1 cellular context compared by ENCODE assay signal in the genomic region with DNA sequence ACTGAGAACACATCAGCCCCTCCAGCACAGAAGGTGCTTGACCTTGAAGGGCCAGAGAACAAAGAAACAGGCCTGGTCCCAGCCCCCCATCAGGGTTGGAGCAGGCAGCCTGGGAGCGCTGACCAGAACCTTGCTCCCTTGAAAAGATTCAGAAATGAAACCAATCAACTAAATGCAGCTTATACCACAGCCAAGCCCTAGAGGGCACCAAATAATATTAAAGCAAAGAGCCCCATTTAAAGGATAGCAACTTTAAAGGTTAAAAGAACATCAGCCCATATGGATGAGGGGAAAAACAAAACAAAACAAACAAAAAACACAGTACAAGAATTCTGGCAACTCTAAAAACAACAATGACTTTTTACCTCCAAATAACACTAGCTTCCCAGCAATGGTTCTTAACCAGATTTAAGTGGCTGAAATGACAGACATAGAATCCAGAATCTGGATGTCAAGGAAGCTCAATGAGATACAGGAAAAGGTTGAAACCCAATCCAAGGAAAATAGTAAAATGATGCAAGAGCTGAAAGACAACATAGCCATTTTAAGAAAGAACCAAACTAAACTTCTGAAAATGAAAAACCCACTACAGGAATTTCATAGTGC.
TF ChIP-seq lines count a peak whose summit lies in the region.

No MANE protein-coding gene starts in this region.

TF ChIP-seq in SK-N-SH treated with all-trans-retinoic acid at 6 μM for 48 hours, 23 proteins besides CTCF, POLR2A, EP300 and RAD21 (continued from another document):
- TF ChIP-seq, protein P1, sequence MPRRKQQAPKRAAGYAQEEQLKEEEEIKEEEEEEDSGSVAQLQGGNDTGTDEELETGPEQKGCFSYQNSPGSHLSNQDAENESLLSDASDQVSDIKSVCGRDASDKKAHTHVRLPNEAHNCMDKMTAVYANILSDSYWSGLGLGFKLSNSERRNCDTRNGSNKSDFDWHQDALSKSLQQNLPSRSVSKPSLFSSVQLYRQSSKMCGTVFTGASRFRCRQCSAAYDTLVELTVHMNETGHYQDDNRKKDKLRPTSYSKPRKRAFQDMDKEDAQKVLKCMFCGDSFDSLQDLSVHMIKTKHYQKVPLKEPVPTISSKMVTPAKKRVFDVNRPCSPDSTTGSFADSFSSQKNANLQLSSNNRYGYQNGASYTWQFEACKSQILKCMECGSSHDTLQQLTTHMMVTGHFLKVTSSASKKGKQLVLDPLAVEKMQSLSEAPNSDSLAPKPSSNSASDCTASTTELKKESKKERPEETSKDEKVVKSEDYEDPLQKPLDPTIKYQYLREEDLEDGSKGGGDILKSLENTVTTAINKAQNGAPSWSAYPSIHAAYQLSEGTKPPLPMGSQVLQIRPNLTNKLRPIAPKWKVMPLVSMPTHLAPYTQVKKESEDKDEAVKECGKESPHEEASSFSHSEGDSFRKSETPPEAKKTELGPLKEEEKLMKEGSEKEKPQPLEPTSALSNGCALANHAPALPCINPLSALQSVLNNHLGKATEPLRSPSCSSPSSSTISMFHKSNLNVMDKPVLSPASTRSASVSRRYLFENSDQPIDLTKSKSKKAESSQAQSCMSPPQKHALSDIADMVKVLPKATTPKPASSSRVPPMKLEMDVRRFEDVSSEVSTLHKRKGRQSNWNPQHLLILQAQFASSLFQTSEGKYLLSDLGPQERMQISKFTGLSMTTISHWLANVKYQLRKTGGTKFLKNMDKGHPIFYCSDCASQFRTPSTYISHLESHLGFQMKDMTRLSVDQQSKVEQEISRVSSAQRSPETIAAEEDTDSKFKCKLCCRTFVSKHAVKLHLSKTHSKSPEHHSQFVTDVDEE (CRISPR knock-in tag; IDR thresholded peaks at IDR 0.05): no peak
